ENCODE assay signal across 8 cellular contexts in the genomic region with DNA sequence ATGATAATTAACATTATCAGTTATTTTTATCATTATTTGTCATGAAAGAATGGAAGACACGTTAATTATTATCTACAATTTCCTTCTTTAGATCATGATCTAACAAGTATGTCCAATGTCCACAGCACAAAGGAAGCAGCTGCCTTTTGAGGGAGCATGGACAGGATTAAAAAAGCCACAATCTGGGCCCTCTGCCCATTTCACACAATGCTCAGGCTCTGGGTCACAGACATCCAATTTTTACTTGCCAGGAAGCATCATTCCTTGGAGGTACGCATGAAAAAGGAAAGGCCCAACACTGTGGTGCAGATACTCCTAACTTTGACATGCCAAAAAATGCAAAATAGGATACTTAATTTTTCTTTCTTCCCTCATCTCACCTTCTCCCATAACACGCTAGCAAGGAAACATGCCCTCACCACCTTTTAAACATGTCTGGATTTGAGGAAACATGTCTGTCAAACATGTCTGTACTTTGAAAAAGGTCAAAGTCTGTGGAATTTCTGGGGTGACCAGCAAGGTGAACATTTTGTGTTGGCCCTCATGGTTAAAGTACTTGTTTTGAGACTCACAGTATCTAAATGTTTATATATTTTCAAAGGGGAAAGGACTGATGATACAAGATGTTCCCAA. TPM values are rescaled to one million over a fixed set of nuclear protein-coding genes. Genes with fewer than 3 reads are reported as not detected.
DNase-seq lines count a peak whose midpoint lies in the region; TF ChIP-seq lines count a peak whose summit lies in the region.

No MANE protein-coding gene starts in this region.

- in situ Hi-C loops in GM23248 (cut with MboI): no loop called here

- H3K27ac ChIP-seq in GM23248 (peak overlapping the region; percentile 65), SJSA1 (peak overlapping the region; percentile 43), prostate gland (peak overlapping the region; percentile 11 to 37)

- no peaks in the 10 kb centered on the region for H3K9me2 ChIP-seq in GM23248 (ENCODE audit: insufficient read depth)

- TF ChIP-seq CTCF in prostate gland (IDR thresholded peaks at IDR 0.05) (no peak), GM10266 (IDR thresholded peaks at IDR 0.05; ENCODE audit: control insufficient read depth, insufficient read depth, low read depth, missing control alignments) (no peak)

- H3F3A ChIP-seq in GM23248 (ENCODE audit: insufficient read depth): peaks cover 71% of the 10 kb centered on the region

- no peak overlapping the region for H3K4me3 ChIP-seq in GM23248
- H3K4me3 ChIP-seq in SJSA1: no peak overlapping the region
- no peak overlapping the region for H3K4me3 ChIP-seq in prostate gland

- peak; percentile 88 for DNase-seq in GM23248
- DNase-seq in SJSA1 (ENCODE audit: low read depth in 1 of 2, low spot score in 2 of 2): peak; percentile 67 to 71
- DNase-seq in fibroblast of peridontal ligament (ENCODE audit: extremely low read depth): peak; percentile 93
- DNase-seq in prostate gland (ENCODE audit: low spot score): peak; percentile 72
- DNase-seq in NAMALWA (ENCODE audit: low spot score): no peak
- DNase-seq in KG1 (lab: John Stamatoyannopoulos, UW): no peak
- DNase-seq in GM10266 (ENCODE audit: extremely low spot score): no peak
- no peak for DNase-seq in NCI-H128 (lab: John Stamatoyannopoulos, UW; ENCODE audit: unreplicated experiment)

- TF ChIP-seq POLR2A in prostate gland (IDR thresholded peaks at IDR 0.05): no peak

- no peaks in the 10 kb centered on the region for H3K9me3 ChIP-seq in GM23248 (ENCODE audit: low read depth)
- H3K9me3 ChIP-seq in SJSA1 (replicated peaks): no peaks in the 10 kb centered on the region
- no peaks in the 10 kb centered on the region for H3K9me3 ChIP-seq in prostate gland

- H3K36me3 ChIP-seq in GM23248 (ENCODE audit: low read depth) (no peaks in the 10 kb centered on the region), SJSA1 (peaks cover 28% of the 10 kb centered on the region), prostate gland (no peaks in the 10 kb centered on the region)

- H3K4me1 ChIP-seq in GM23248 (ENCODE audit: insufficient read depth) (peaks cover 58% of the 10 kb centered on the region), SJSA1 (replicated peaks) (peaks cover 56% of the 10 kb centered on the region), prostate gland (replicated peaks) (no peaks in the 10 kb centered on the region)

- no peaks in the 10 kb centered on the region for H4K20me1 ChIP-seq in GM23248 (ENCODE audit: insufficient read depth)

- peak overlapping the region; percentile 2 for H3K4me2 ChIP-seq in GM23248 (ENCODE audit: unreplicated experiment)

- intact Hi-C loops in prostate gland (cut with DNase I): no loop called here

- H3K79me2 ChIP-seq in GM23248 (ENCODE audit: insufficient read depth): peaks cover 73% of the 10 kb centered on the region

- 31 to 33% methylated on average over 3 of the region's 3 CpGs for WGBS in GM23248 (ENCODE audit: low coverage in 1 of 2, low lambda C conversion rate in 2 of 2, missing lambda C conversion rate in 2 of 2), 2 experiments
- whole genome bisulfite sequencing in prostate gland: 20% methylated on average over 3 of the region's 3 CpGs

- H3K27me3 ChIP-seq in GM23248 (replicated peaks; ENCODE audit: insufficient read depth): no peaks in the 10 kb centered on the region
- H3K27me3 ChIP-seq in SJSA1 (replicated peaks): no peaks in the 10 kb centered on the region
- no peaks in the 10 kb centered on the region for H3K27me3 ChIP-seq in prostate gland (replicated peaks; ENCODE audit: insufficient read depth)

- no peak overlapping the region for H3K9ac ChIP-seq in GM23248

- H2AFZ ChIP-seq in GM23248: no peak overlapping the region

RNA-seq across cellular contexts. Expression of a gene that starts 40.0 kb away (rescaled TPM):
- total RNA-seq in GM23248 (2014; rRNA removed; shearing (Covaris generic)): 59.4 and 72.8 TPM in 2 replicates
- 111 and 115 TPM in 2 replicates for polyA plus RNA-seq in GM23248 (2016; fragmentation: Nextera tagmentation; extraction: Ambion mirVana)
- 63.1 and 125 TPM in 2 replicates for total RNA-seq in SJSA1 (2014; rRNA removed; shearing (Covaris generic))
- total RNA-seq in prostate gland: 10 to 100 TPM; 28.9 to 43.9 TPM

Comparison
In these comparisons a context has a peak if more than half of its experiments do, and no peak if none do; other contexts are left out.
1. DNase-seq: peak in GM23248 (single experiment), SJSA1 (2 of 2), fibroblast of peridontal ligament (single experiment) and prostate gland (single experiment); none in NAMALWA (single experiment), KG1 (single experiment), GM10266 (single experiment) and NCI-H128 (single experiment).
2. Peak in every context shown above with its lines, with median percentiles within 50 percentile points of each other: H3K27ac ChIP-seq.